In genomic region chr14:95320076-95320895, GRCh38 we compare ENCODE assay signal across 8 cellular contexts. TPM values are rescaled to one million over a fixed set of nuclear protein-coding genes. Genes with fewer than 3 reads are reported as not detected.
A peak's percentile ranks its signal among the peaks of the same experiment; 100 is the strongest.
DNase-seq lines count a peak whose midpoint lies in the region; ATAC-seq and TF ChIP-seq lines count a peak whose summit lies in the region.

No MANE protein-coding gene starts in this region.

- H3K27ac ChIP-seq in cardiac muscle cell (no peak overlapping the region), iPS-20b (ENCODE audit: low read length) (no peak overlapping the region), thoracic aorta (peak overlapping the region in 1 of 2 donors; percentile 20)

- no peak overlapping the region for H3K27ac Mint-ChIP-seq in activated T-helper 1 cell treated with anti-CD3 and anti-CD28 coated beads, Interleukin-12 subunit alpha, Interleukin-12 subunit beta, Interleukin-2, Interleukin-4 antibody, amounts not matched to agents 30 ng/mL and 10 ng/mL and 1 ng/mL, durations not matched to agents 14 hours and 24 hours and 36 hours

- H3K4me3 Mint-ChIP-seq in activated T-helper 1 cell treated with anti-CD3 and anti-CD28 coated beads, Interleukin-12 subunit alpha, Interleukin-12 subunit beta, Interleukin-2, Interleukin-4 antibody, amounts not matched to agents 30 ng/mL and 10 ng/mL and 1 ng/mL, durations not matched to agents 14 hours and 24 hours and 36 hours = peak overlapping the region; percentile 68

- H3K9ac ChIP-seq in iPS-20b (ENCODE audit: low read depth, low read length) = peak overlapping the region; percentile 53; the same call in 1 of the 2 replicates

- H3K36me3 ChIP-seq in cardiac muscle cell (no peaks in the 10 kb centered on the region), iPS-20b (ENCODE audit: insufficient read depth, low read depth, low read length) (no peaks in the 10 kb centered on the region), thoracic aorta (no peaks in the 10 kb centered on the region)

- intact Hi-C loops in Right ventricle myocardium inferior (cut with DNase I) = loop anchor here (5.0 kb wide), 1 partner anchor 107 kb away; no protein-coding TSS in a partner anchor
- intact Hi-C loops in activated T-helper 1 cell treated with anti-CD3 and anti-CD28 coated beads, Interleukin-12 subunit alpha, Interleukin-12 subunit beta, Interleukin-2, Interleukin-4 antibody, amounts not matched to agents 30 ng/mL and 10 ng/mL and 1 ng/mL, durations not matched to agents 14 hours and 24 hours and 36 hours (cut with micrococcal nuclease) = no loop called here

- H3K27me3 ChIP-seq in cardiac muscle cell (peaks cover 30% of the 10 kb centered on the region), iPS-20b (ENCODE audit: insufficient read depth, low read length) (peaks cover 45% of the 10 kb centered on the region), thoracic aorta (replicated peaks; ENCODE audit: insufficient read depth) (no peaks in the 10 kb centered on the region)

- no peaks in the 10 kb centered on the region for H3K9me3 Mint-ChIP-seq in activated T-helper 1 cell treated with anti-CD3 and anti-CD28 coated beads, Interleukin-12 subunit alpha, Interleukin-12 subunit beta, Interleukin-2, Interleukin-4 antibody, amounts not matched to agents 30 ng/mL and 10 ng/mL and 1 ng/mL, durations not matched to agents 14 hours and 24 hours and 36 hours

- no peaks in the 10 kb centered on the region for H3K4me1 Mint-ChIP-seq in activated T-helper 1 cell treated with anti-CD3 and anti-CD28 coated beads, Interleukin-12 subunit alpha, Interleukin-12 subunit beta, Interleukin-2, Interleukin-4 antibody, amounts not matched to agents 30 ng/mL and 10 ng/mL and 1 ng/mL, durations not matched to agents 14 hours and 24 hours and 36 hours (ENCODE audit: low read depth)

- no peak for DNase-seq in cardiac muscle cell (ENCODE audit: low read depth in 1 of 2, low spot score in 1 of 2)
- no peak for DNase-seq in Right ventricle myocardium inferior (ENCODE audit: missing footprints)
- no peak for DNase-seq in activated T-helper 1 cell treated with anti-CD3 and anti-CD28 coated beads, Interleukin-12 subunit alpha, Interleukin-12 subunit beta, Interleukin-2, Interleukin-4 antibody, amounts not matched to agents 30 ng/mL and 10 ng/mL and 1 ng/mL, durations not matched to agents 14 hours and 24 hours and 36 hours (ENCODE audit: low spot score)
- no peak for DNase-seq in thoracic aorta (ENCODE audit: low spot score)
- no peak for DNase-seq in NCI-H1092 treated with DMSO at 0.1 percent for 48 hours (lab: John Stamatoyannopoulos, UW)

- H3K9me3 ChIP-seq in cardiac muscle cell (ENCODE audit: low read depth) = no peaks in the 10 kb centered on the region
- no peaks in the 10 kb centered on the region for H3K9me3 ChIP-seq in iPS-20b (ENCODE audit: insufficient read depth, low read depth, low read length)
- H3K9me3 ChIP-seq in thoracic aorta = no peaks in the 10 kb centered on the region

- no peak for TF ChIP-seq CTCF in cardiac muscle cell (IDR thresholded peaks at IDR 0.05; ENCODE audit: low read depth, low read length)
- TF ChIP-seq CTCF in thoracic aorta (IDR thresholded peaks at IDR 0.05) = no peak

- no peak for ATAC-seq in Right ventricle myocardium inferior
- ATAC-seq in thoracic aorta (ENCODE audit: insufficient number of reproducible peaks, low FRiP score, low read depth) = no peak
- ATAC-seq in GM18520 (IDR thresholded peaks at IDR 0.05; ENCODE audit: unreplicated experiment) = no peak
- ATAC-seq in GM21515 (IDR thresholded peaks at IDR 0.05; ENCODE audit: unreplicated experiment) = no peak

- peak overlapping the region; percentile 20 for H3K4me3 ChIP-seq in cardiac muscle cell
- H3K4me3 ChIP-seq in iPS-20b (ENCODE audit: low read length) = peak overlapping the region; percentile 64; the same call in 1 of the 2 replicates
- peak overlapping the region; percentile 76 for H3K4me3 ChIP-seq in thoracic aorta

- H3K36me3 Mint-ChIP-seq in activated T-helper 1 cell treated with anti-CD3 and anti-CD28 coated beads, Interleukin-12 subunit alpha, Interleukin-12 subunit beta, Interleukin-2, Interleukin-4 antibody, amounts not matched to agents 30 ng/mL and 10 ng/mL and 1 ng/mL, durations not matched to agents 14 hours and 24 hours and 36 hours (ENCODE audit: low read depth) = no peaks in the 10 kb centered on the region

- peaks cover 32% of the 10 kb centered on the region for H3K27me3 Mint-ChIP-seq in activated T-helper 1 cell treated with anti-CD3 and anti-CD28 coated beads, Interleukin-12 subunit alpha, Interleukin-12 subunit beta, Interleukin-2, Interleukin-4 antibody, amounts not matched to agents 30 ng/mL and 10 ng/mL and 1 ng/mL, durations not matched to agents 14 hours and 24 hours and 36 hours (ENCODE audit: insufficient read depth)

- H3K4me1 ChIP-seq in cardiac muscle cell (ENCODE audit: low read depth) (no peaks in the 10 kb centered on the region), iPS-20b (ENCODE audit: insufficient read depth, low read length) (no peaks in the 10 kb centered on the region; the same call in 1 of the 2 replicates), thoracic aorta (ENCODE audit: control insufficient read depth in 1 of 2, low read depth in 2 of 2) (peaks cover 0 to 13% of the 10 kb centered on the region in 2 donors)

RNA-seq across cellular contexts. Expression of gene CLMN, which starts 0.6 kb away (rescaled TPM):
- total RNA-seq in cardiac muscle cell (0.49 and 1.3 TPM in 2 replicates), Right ventricle myocardium inferior (7.6 TPM), thoracic aorta (10 to 100 TPM in 1 of 2 donors, 1 to 10 TPM in 1; 7.3 to 10.4 TPM)
- polyA plus RNA-seq in cardiac muscle cell = 0.98 and 2.3 TPM in 2 replicates
- total RNA-seq in activated T-helper 1 cell treated with anti-CD3 and anti-CD28 coated beads, Interleukin-12 subunit alpha, Interleukin-12 subunit beta, Interleukin-2, Interleukin-4 antibody, amounts not matched to agents 30 ng/mL and 10 ng/mL and 1 ng/mL, durations not matched to agents 14 hours and 24 hours and 36 hours = 0.66 and 0.80 TPM in 2 replicates

Comparison
In these comparisons a context has a peak if more than half of its experiments do, and no peak if none do; other contexts are left out.
1. H3K4me3 ChIP-seq: peak in every context shown above with its lines; median percentile 76 in thoracic aorta; 64 in iPS-20b; 20 in cardiac muscle cell.